7 cellular contexts compared by ENCODE assay signal in the genomic region with DNA sequence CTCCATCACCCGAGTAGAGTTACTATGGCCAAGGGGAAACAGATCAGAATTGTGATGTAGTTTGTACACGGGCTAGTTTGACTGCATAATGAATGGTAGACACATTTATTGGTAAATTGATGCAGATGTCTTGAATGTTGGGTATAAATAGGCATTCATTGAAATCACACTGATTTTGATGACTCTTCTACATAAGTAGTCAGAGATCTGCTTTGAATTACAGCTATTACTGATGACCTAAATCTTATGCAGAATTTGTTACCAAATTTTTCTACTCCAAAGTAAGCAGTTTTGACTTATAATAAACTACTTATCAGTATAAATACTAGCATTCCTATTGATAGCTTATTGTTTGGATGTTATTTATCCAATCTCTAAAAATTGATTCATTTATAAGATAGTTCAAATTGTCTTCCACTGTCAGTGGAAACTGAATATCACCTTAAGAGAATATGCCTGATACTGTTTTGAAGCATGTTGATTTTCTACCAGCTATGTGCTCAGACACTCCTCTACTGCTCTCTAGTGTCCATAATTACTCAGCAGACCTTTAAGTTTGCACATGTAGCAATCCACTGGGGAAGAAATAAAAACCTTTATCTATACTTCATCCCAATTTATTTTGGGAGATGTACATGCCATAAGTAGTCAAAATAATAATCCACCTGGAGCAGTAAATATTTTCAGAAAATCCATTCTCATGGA.
DNase-seq lines count a peak whose midpoint lies in the region; ATAC-seq, FAIRE-seq and TF ChIP-seq lines count a peak whose summit lies in the region.

No MANE protein-coding gene starts in this region.

- H3K9me3 Mint-ChIP-seq in astrocyte (ENCODE audit: unreplicated experiment) = no peaks in the 10 kb centered on the region
- no peaks in the 10 kb centered on the region for H3K9me3 Mint-ChIP-seq in stimulated activated memory B cell treated with anti-CD40 and anti-IgM and Interleukin-4, amounts not matched to agents 10 μg/mL and 1 μg/mL and 100 μg/mL, for 72 hours

- H3K36me3 Mint-ChIP-seq in astrocyte (ENCODE audit: low read depth, unreplicated experiment) = no peaks in the 10 kb centered on the region
- peaks cover 13% of the 10 kb centered on the region for H3K36me3 Mint-ChIP-seq in stimulated activated memory B cell treated with anti-CD40 and anti-IgM and Interleukin-4, amounts not matched to agents 10 μg/mL and 1 μg/mL and 100 μg/mL, for 72 hours

- TF ChIP-seq CTCF in astrocyte (IDR thresholded peaks at IDR 0.05; ENCODE audit: insufficient read depth, low read depth, low read length) (peak; percentile 76), upper lobe of right lung (IDR thresholded peaks at IDR 0.05) (peak; percentile 61)

- ATAC-seq in GM18502 (IDR thresholded peaks at IDR 0.05; ENCODE audit: poor library complexity, unreplicated experiment) (peak; percentile 62), upper lobe of right lung (peak; percentile 75)
- no peak for ATAC-seq in stimulated activated memory B cell treated with anti-CD40 and anti-IgM and Interleukin-4, amounts not matched to agents 10 μg/mL and 1 μg/mL and 100 μg/mL, for 72 hours

- H3K27me3 ChIP-seq in astrocyte (ENCODE audit: insufficient read depth, low read length) = no peaks in the 10 kb centered on the region
- no peaks in the 10 kb centered on the region for H3K27me3 ChIP-seq in upper lobe of right lung

- H3K9ac ChIP-seq in astrocyte (ENCODE audit: low read length) = no peak overlapping the region

- H3K4me1 ChIP-seq in astrocyte (ENCODE audit: insufficient read depth, low read length) (no peaks in the 10 kb centered on the region), upper lobe of right lung (peaks cover 12% of the 10 kb centered on the region)

- no peaks in the 10 kb centered on the region for H3K36me3 ChIP-seq in astrocyte (ENCODE audit: insufficient read depth, low read length)
- H3K36me3 ChIP-seq in upper lobe of right lung = no peaks in the 10 kb centered on the region

- H3K4me2 ChIP-seq in astrocyte (ENCODE audit: low read length) = no peak overlapping the region

- no peak overlapping the region for H3K27ac ChIP-seq in astrocyte (ENCODE audit: low read depth, low read length)
- no peak overlapping the region for H3K27ac ChIP-seq in upper lobe of right lung

- no peaks in the 10 kb centered on the region for H3K27me3 Mint-ChIP-seq in astrocyte (ENCODE audit: low read depth, unreplicated experiment)
- H3K27me3 Mint-ChIP-seq in stimulated activated memory B cell treated with anti-CD40 and anti-IgM and Interleukin-4, amounts not matched to agents 10 μg/mL and 1 μg/mL and 100 μg/mL, for 72 hours = no peaks in the 10 kb centered on the region

- H2AFZ ChIP-seq in astrocyte (ENCODE audit: low read depth, low read length) = no peak overlapping the region

- DNase-seq in NCI-H2029 treated with DMSO at 0.1 percent for 48 hours (lab: John Stamatoyannopoulos, UW) (peak; percentile 74), astrocyte (ENCODE audit: low read depth) (peak; percentile 32), iPS-NIHi7 (ENCODE audit: extremely low spot score) (peak; percentile 52), upper lobe of right lung (no peak)
- no peak for DNase-seq in stimulated activated CD4-positive, alpha-beta T cell treated with anti-CD3 and anti-CD28 coated beads, Interleukin-12 subunit alpha, Interleukin-12 subunit beta, amount 100 ng/mL, for 4 hours

- no peak overlapping the region for H3K4me3 Mint-ChIP-seq in astrocyte (ENCODE audit: unreplicated experiment)
- H3K4me3 Mint-ChIP-seq in stimulated activated memory B cell treated with anti-CD40 and anti-IgM and Interleukin-4, amounts not matched to agents 10 μg/mL and 1 μg/mL and 100 μg/mL, for 72 hours = no peak overlapping the region

- H3K79me2 ChIP-seq in astrocyte (ENCODE audit: insufficient read depth, low read length) = no peaks in the 10 kb centered on the region

- intact Hi-C loops in upper lobe of right lung (cut with DNase I) = loop anchor here (10.0 kb wide), 2 partner anchors 438 to 608 kb away; no protein-coding TSS in a partner anchor

- peaks cover 12% of the 10 kb centered on the region for H3K4me1 Mint-ChIP-seq in astrocyte (ENCODE audit: low read depth, unreplicated experiment)
- H3K4me1 Mint-ChIP-seq in stimulated activated memory B cell treated with anti-CD40 and anti-IgM and Interleukin-4, amounts not matched to agents 10 μg/mL and 1 μg/mL and 100 μg/mL, for 72 hours = no peaks in the 10 kb centered on the region

- peak; percentile 93 for FAIRE-seq in astrocyte (lab: Jason Lieb, UNC)

- H3K27ac Mint-ChIP-seq in astrocyte (ENCODE audit: unreplicated experiment) = no peak overlapping the region
- H3K27ac Mint-ChIP-seq in stimulated activated memory B cell treated with anti-CD40 and anti-IgM and Interleukin-4, amounts not matched to agents 10 μg/mL and 1 μg/mL and 100 μg/mL, for 72 hours = no peak overlapping the region

- H3K9me3 ChIP-seq in astrocyte (ENCODE audit: insufficient read depth, low read depth, low read length) (no peaks in the 10 kb centered on the region), upper lobe of right lung (no peaks in the 10 kb centered on the region)

- no peaks in the 10 kb centered on the region for H4K20me1 ChIP-seq in astrocyte (ENCODE audit: insufficient read depth, low read length)

- H3K4me3 ChIP-seq in astrocyte (ENCODE audit: insufficient read depth, low read depth, low read length) (no peak overlapping the region), upper lobe of right lung (no peak overlapping the region)

Comparison
In these comparisons a context has a peak if more than half of its experiments do, and no peak if none do; other contexts are left out.
1. DNase-seq: peak in NCI-H2029 treated with DMSO at 0.1 percent for 48 hours (single experiment), astrocyte (single experiment) and iPS-NIHi7 (single experiment); none in upper lobe of right lung (single experiment) and stimulated activated CD4-positive, alpha-beta T cell treated with anti-CD3 and anti-CD28 coated beads, Interleukin-12 subunit alpha, Interleukin-12 subunit beta, amount 100 ng/mL, for 4 hours (single experiment).